Comparison of ENCODE assay signal across 1 cellular context in genomic region chr6:167338551-167339117, GRCh38.
TF ChIP-seq lines count a peak whose summit lies in the region.

No MANE protein-coding gene starts in this region.

TF ChIP-seq in HepG2, 621 proteins besides CTCF, POLR2A, EP300 and RAD21 (continued from another document):
- TF ChIP-seq NFE2 (CRISPR knock-in tag; IDR thresholded peaks at IDR 0.05) = no peak
- no peak for TF ChIP-seq ZNF747 (CRISPR knock-in tag; IDR thresholded peaks at IDR 0.05; ENCODE audit: borderline replicate concordance)
- TF ChIP-seq ARID3A (IDR thresholded peaks at IDR 0.05; ENCODE audit: low read depth, low read length) = no peak
- TF ChIP-seq THAP9 (CRISPR knock-in tag; IDR thresholded peaks at IDR 0.05; ENCODE audit: borderline replicate concordance) = no peak
- TF ChIP-seq BHLHE40 (IDR thresholded peaks at IDR 0.05; ENCODE audit: low read length) = no peak
- TF ChIP-seq SALL1 (CRISPR knock-in tag; IDR thresholded peaks at IDR 0.05) = 0 out of 2 replicates have a peak, but pooled peaks have one; percentile 10
- no peak for TF ChIP-seq REXO4 (CRISPR knock-in tag; IDR thresholded peaks at IDR 0.05; ENCODE audit: borderline replicate concordance)
- TF ChIP-seq TCF7L2 (IDR thresholded peaks at IDR 0.05; ENCODE audit: low read depth, low read length) = no peak
- TF ChIP-seq ZNF687 (CRISPR knock-in tag; IDR thresholded peaks at IDR 0.05) = peak; percentile 68
- no peak for TF ChIP-seq ZFP36 (IDR thresholded peaks at IDR 0.05; ENCODE audit: borderline replicate concordance, low read depth, low read length, partially characterized antibody)
- TF ChIP-seq HDAC1 (CRISPR knock-in tag; IDR thresholded peaks at IDR 0.05) = no peak
- TF ChIP-seq TERF1 (CRISPR knock-in tag; IDR thresholded peaks at IDR 0.05) = no peak
- no peak for TF ChIP-seq DNMT1 (CRISPR knock-in tag; IDR thresholded peaks at IDR 0.05)
- no peak for TF ChIP-seq ZBTB3 (CRISPR knock-in tag; IDR thresholded peaks at IDR 0.05; ENCODE audit: borderline replicate concordance, low read depth)
- no peak for TF ChIP-seq GATAD1 (CRISPR knock-in tag; IDR thresholded peaks at IDR 0.05)
- TF ChIP-seq PCBP2 (optimal IDR thresholded peaks at IDR 0.05; ENCODE audit: low read depth, low read length, poor library complexity, severe bottlenecking) = peak; percentile 97
